Comparison of ENCODE assay signal across 21 cellular contexts in genomic region chr12:60805340-60805739, GRCh38.
DNase-seq lines count a peak whose midpoint lies in the region; ATAC-seq, FAIRE-seq and TF ChIP-seq lines count a peak whose summit lies in the region.
"Had no signal": no experiment of that assay in that cellular context is flagged by ENCODE, and none has a peak within 500 bp of the region (broad histone marks: within the 10 kb centered on the region; RNA-seq: fewer than 3 reads in every experiment).

No MANE protein-coding gene starts in this region.

- DNase-seq in mammary epithelial cell (no peak), breast epithelium (ENCODE audit: low spot score in 2 of 2) (no peak), PC-9 (no peak), hippocampal formation (lab: John Stamatoyannopoulos, UW) (no peak)
- no peak for DNase-seq in stimulated activated CD4-positive, alpha-beta T cell treated with anti-CD3 and anti-CD28 coated beads, Interleukin-2, amount 100 ng/mL, for 48 hours
- DNase-seq in stimulated activated CD4-positive, alpha-beta T cell treated with anti-CD3 and anti-CD28 coated beads, Interleukin-4, amount 100 ng/mL, for 1 hour, result no peak
- DNase-seq: DMS 273 treated with DMSO at 0.1 percent for 48 hours, EL, GOT3, KG1, NCI-H1048, NCI-H146, NCI-H446 treated with DMSO at 0.1 percent for 48 hours, NCI-H82, Peyer's patch, Right ventricle myocardium superior, SK-N-SH had no signal

- H3K9ac ChIP-seq in mammary epithelial cell (ENCODE audit: insufficient read depth, low read length), result no peak overlapping the region
- H3K9ac ChIP-seq: SK-N-SH had no signal

- no peak for TF ChIP-seq POLR2A in breast epithelium (IDR thresholded peaks at IDR 0.05)

- dilution Hi-C loops in mammary epithelial cell (cut with HindIII; ENCODE audit: low sequenced_read_pairs), result no loop called here

- 7% methylated on average over 4 of the region's 4 CpGs for WGBS in mammary epithelial cell (ENCODE audit: low coverage, missing lambda C conversion rate)

- BruUV-seq in mammary epithelial cell (replicated peaks; lab: Mats Ljungman, UMichigan), result no TSS peak
- BruUV-seq in PC-9 (replicated peaks; lab: Mats Ljungman, UMichigan), result no TSS peak

- CTCF ChIA-PET in mammary epithelial cell (lab: Charles Lee; ENCODE audit: low non-redundant PET), result no interaction called here
- CTCF ChIA-PET in PC-9 (lab: Charles Lee), result no interaction called here

- no peaks in the 10 kb centered on the region for H3K9me2 ChIP-seq in PC-9 (ENCODE audit: insufficient read depth)
- H3K9me2 ChIP-seq: SK-N-SH had no signal

- H3K27ac ChIP-seq in mammary epithelial cell (ENCODE audit: insufficient read depth, low read depth, low read length) (no peak overlapping the region), breast epithelium (no peak overlapping the region), PC-9 (no peak overlapping the region)
- H3K27ac ChIP-seq: A549, C4-2B, Peyer's patch had no signal

- H3K36me3 ChIP-seq in mammary epithelial cell (ENCODE audit: insufficient read depth, low read length) (no peaks in the 10 kb centered on the region), breast epithelium (no peaks in the 10 kb centered on the region), PC-9 (ENCODE audit: low read depth) (no peaks in the 10 kb centered on the region)
- H3K36me3 ChIP-seq: Peyer's patch had no signal

- H3K27me3 ChIP-seq in mammary epithelial cell (ENCODE audit: insufficient read depth, low read length) (no peaks in the 10 kb centered on the region), breast epithelium (no peaks in the 10 kb centered on the region), PC-9 (ENCODE audit: insufficient read depth, low read depth) (no peaks in the 10 kb centered on the region)
- H3K27me3 ChIP-seq: Peyer's patch had no signal

- peak in 1 of 2 donors; percentile 36 for TF ChIP-seq CTCF in mammary epithelial cell (conservative IDR thresholded peaks at IDR 0.05 in 1 of 2, IDR thresholded peaks at IDR 0.05 in 1 of 2; ENCODE audit: extremely low read depth in 1 of 2, insufficient read depth in 1 of 2, low read depth in 1 of 2, low read length in 2 of 2)
- TF ChIP-seq CTCF in breast epithelium (IDR thresholded peaks at IDR 0.05), result no peak
- TF ChIP-seq CTCF in PC-9 (conservative IDR thresholded peaks at IDR 0.05), result no peak

- no peaks in the 10 kb centered on the region for H3K4me1 ChIP-seq in mammary epithelial cell (ENCODE audit: insufficient read depth, low read length)
- no peaks in the 10 kb centered on the region for H3K4me1 ChIP-seq in breast epithelium
- no peaks in the 10 kb centered on the region for H3K4me1 ChIP-seq in PC-9 (replicated peaks; ENCODE audit: insufficient read depth)
- H3K4me1 ChIP-seq: A549, Peyer's patch had no signal

- H3K79me2 ChIP-seq in mammary epithelial cell (ENCODE audit: insufficient read depth, low read length) (no peaks in the 10 kb centered on the region), PC-9 (ENCODE audit: low read depth) (no peaks in the 10 kb centered on the region)

- H2AFZ ChIP-seq in mammary epithelial cell (ENCODE audit: low read depth, low read length) (peak overlapping the region; percentile 87), PC-9 (0 out of 2 replicates have a peak overlapping the region, but pooled peaks have one; percentile 23)

- intact Hi-C loops in mammary epithelial cell (cut with micrococcal nuclease) (loop anchor here (10.0 kb wide), 1 partner anchor 729 kb away; no protein-coding TSS in a partner anchor), breast epithelium (cut with DNase I; ENCODE audit: low total_unique reads) (no loop called here), PC-9 (cut with micrococcal nuclease; ENCODE audit: unreplicated experiment) (no loop called here)

- FAIRE-seq in islet of Langerhans (lab: Jason Lieb, UNC), result peak; percentile 49
- FAIRE-seq: A549 had no signal

- ATAC-seq in HG03175 (IDR thresholded peaks at IDR 0.05; ENCODE audit: unreplicated experiment), result no peak
- ATAC-seq: A549 had no signal

- H3K9me3 ChIP-seq in mammary epithelial cell (replicated peaks; ENCODE audit: insufficient read depth, low read length) (no peaks in the 10 kb centered on the region), breast epithelium (no peaks in the 10 kb centered on the region), PC-9 (ENCODE audit: insufficient read depth, low read depth) (no peaks in the 10 kb centered on the region)
- H3K9me3 ChIP-seq: A549, Peyer's patch, SK-N-SH had no signal

- H4K20me1 ChIP-seq in mammary epithelial cell (ENCODE audit: insufficient read depth, low read length), result no peaks in the 10 kb centered on the region
- no peaks in the 10 kb centered on the region for H4K20me1 ChIP-seq in PC-9 (ENCODE audit: insufficient read depth)

- in situ Hi-C loops in mammary epithelial cell (cut with MboI; ENCODE audit: low sequenced_read_pairs in 2 of 2), result no loop called here

- H3F3A ChIP-seq in PC-9 (ENCODE audit: insufficient read depth, low read depth), result no peaks in the 10 kb centered on the region

- H3K4me3 ChIP-seq in mammary epithelial cell (replicated peaks in 1 of 3; ENCODE audit: insufficient read depth in 1 of 3, low read depth in 2 of 3, low read length in 3 of 3) (no peak overlapping the region), breast epithelium (no peak overlapping the region), PC-9 (no peak overlapping the region)
- H3K4me3 ChIP-seq: A549, Peyer's patch had no signal

- POLR2A ChIA-PET in PC-9 (lab: Charles Lee; ENCODE audit: unreplicated experiment), result no interaction called here

- H3K4me2 ChIP-seq in mammary epithelial cell (ENCODE audit: insufficient read depth, low read depth, low read length) (no peak overlapping the region), PC-9 (no peak overlapping the region)
- H3K4me2 ChIP-seq: A549, SK-N-SH had no signal
